Comparison of ENCODE assay signal across 23 cellular contexts in genomic region chr3:76065975-76066374, GRCh38.
A peak's percentile ranks its signal among the peaks of the same experiment; 100 is the strongest.
DNase-seq lines count a peak whose midpoint lies in the region; ATAC-seq, FAIRE-seq and TF ChIP-seq lines count a peak whose summit lies in the region.
"Had no signal": no experiment of that assay in that cellular context is flagged by ENCODE, and none has a peak within 500 bp of the region (broad histone marks: within the 10 kb centered on the region; RNA-seq: fewer than 3 reads in every experiment).

No MANE protein-coding gene starts in this region.

- in situ Hi-C loops in GM23248 (cut with MboI): no loop called here

- H3K4me2 ChIP-seq in GM23248 (ENCODE audit: unreplicated experiment): peak overlapping the region; percentile 41

- peaks cover 39% of the 10 kb centered on the region for H3K36me3 Mint-ChIP-seq in WTC11
- H3K36me3 Mint-ChIP-seq: activated naive CD4-positive, alpha-beta T cell treated with anti-CD3 and anti-CD28 coated beads, Interleukin-2, amount 50 U/mL, for 24 hours; brain; memory B cell; type B pancreatic cell had no signal

- H3K9me2 ChIP-seq in GM23248 (ENCODE audit: insufficient read depth): no peaks in the 10 kb centered on the region

- no peaks in the 10 kb centered on the region for H3K27me3 ChIP-seq in GM23248 (replicated peaks; ENCODE audit: insufficient read depth)

- no peaks in the 10 kb centered on the region for H3K27me3 Mint-ChIP-seq in WTC11 (ENCODE audit: low read depth)
- H3K27me3 Mint-ChIP-seq: activated naive CD4-positive, alpha-beta T cell treated with anti-CD3 and anti-CD28 coated beads, Interleukin-2, amount 50 U/mL, for 24 hours; memory B cell; stimulated activated naive CD8-positive, alpha-beta T cell treated with anti-CD3 and anti-CD28 coated beads, Interleukin-15, amount 100 ng/mL, for 72 hours; type B pancreatic cell had no signal

- CTCF ChIA-PET in WTC11 (lab: Charles Lee): no interaction called here

- no peak for TF ChIP-seq CTCF in WTC11 (IDR thresholded peaks at IDR 0.05)
- no peak for TF ChIP-seq CTCF in fibroblast of the aortic adventitia (IDR thresholded peaks at IDR 0.05; ENCODE audit: insufficient read depth, low read length)

- peaks cover 56% of the 10 kb centered on the region for H3K4me1 Mint-ChIP-seq in WTC11
- H3K4me1 Mint-ChIP-seq: activated naive CD4-positive, alpha-beta T cell treated with anti-CD3 and anti-CD28 coated beads, Interleukin-2, amount 50 U/mL, for 24 hours; memory B cell; stimulated activated naive CD8-positive, alpha-beta T cell treated with anti-CD3 and anti-CD28 coated beads, Interleukin-15, amount 100 ng/mL, for 72 hours had no signal

- no peaks in the 10 kb centered on the region for H4K20me1 ChIP-seq in GM23248 (ENCODE audit: insufficient read depth)

- no peak for ATAC-seq in WTC11
- ATAC-seq: stimulated activated naive CD8-positive, alpha-beta T cell treated with anti-CD3 and anti-CD28 coated beads, Interleukin-15, amount 100 ng/mL, for 72 hours had no signal

- no peaks in the 10 kb centered on the region for H3K9me3 ChIP-seq in GM23248 (ENCODE audit: low read depth)

- H3K27ac Mint-ChIP-seq in WTC11: peak overlapping the region; percentile 91; the same call in 1 of the 2 replicates
- H3K27ac Mint-ChIP-seq: activated naive CD4-positive, alpha-beta T cell treated with anti-CD3 and anti-CD28 coated beads, Interleukin-2, amount 50 U/mL, for 24 hours; brain; H9; memory B cell; stimulated activated naive CD8-positive, alpha-beta T cell treated with anti-CD3 and anti-CD28 coated beads, Interleukin-15, amount 100 ng/mL, for 72 hours; type B pancreatic cell had no signal

- H3K4me1 ChIP-seq in GM23248 (ENCODE audit: insufficient read depth): peaks cover 28% of the 10 kb centered on the region

- DNase-seq in GM23248 (peak; percentile 41), NCI-H1105 (lab: John Stamatoyannopoulos, UW) (peak; percentile 44), WTC11 (ENCODE audit: low spot score) (no peak), fibroblast of the aortic adventitia (ENCODE audit: low read depth) (peak; percentile 7), DMS153 (lab: John Stamatoyannopoulos, UW) (no peak), HTR-8/SVneo (ENCODE audit: insufficient read length, low spot score) (no peak)
- no peak for DNase-seq in activated effector memory CD4-positive, alpha-beta T cell treated with Interleukin-2 at 50 U/mL for 16 hours
- DNase-seq: activated CD8-positive, alpha-beta memory T cell treated with anti-CD3 and anti-CD28 coated beads for 24 hours; activated T-cell treated with anti-CD3 and anti-CD28 coated beads, Interleukin-2, amount 50 U/mL, for 48 hours; Calu3; cortex of kidney; H9; NCI-H1694; NCI-H446; occipital lobe; RPMI8226; stimulated activated CD4-positive, alpha-beta T cell treated with anti-CD3 and anti-CD28 coated beads, Interleukin-4, amount 100 ng/mL, for 4 hours; stimulated activated naive CD8-positive, alpha-beta T cell treated with anti-CD3 and anti-CD28 coated beads, Interleukin-15, amount 100 ng/mL, for 72 hours; SW 1271 had no signal

- no peak overlapping the region for H2AFZ ChIP-seq in GM23248

- H3K4me3 Mint-ChIP-seq in WTC11: no peak overlapping the region
- H3K4me3 Mint-ChIP-seq: activated naive CD4-positive, alpha-beta T cell treated with anti-CD3 and anti-CD28 coated beads, Interleukin-2, amount 50 U/mL, for 24 hours; brain; H9; memory B cell; stimulated activated naive CD8-positive, alpha-beta T cell treated with anti-CD3 and anti-CD28 coated beads, Interleukin-15, amount 100 ng/mL, for 72 hours; type B pancreatic cell had no signal

- FAIRE-seq in HTR-8/SVneo (lab: Jason Lieb, UNC): no peak

- H3K4me3 ChIP-seq in GM23248 (no peak overlapping the region), fibroblast of the aortic adventitia (ENCODE audit: low read depth, low read length) (no peak overlapping the region)

- no peaks in the 10 kb centered on the region for H3K36me3 ChIP-seq in GM23248 (ENCODE audit: low read depth)

- H3K9me3 Mint-ChIP-seq in WTC11: peaks cover 35% of the 10 kb centered on the region
- H3K9me3 Mint-ChIP-seq: activated naive CD4-positive, alpha-beta T cell treated with anti-CD3 and anti-CD28 coated beads, Interleukin-2, amount 50 U/mL, for 24 hours; type B pancreatic cell had no signal

- no peak overlapping the region for H3K27ac ChIP-seq in GM23248

- POLR2A ChIA-PET in WTC11 (lab: Charles Lee): no interaction called here

- no peaks in the 10 kb centered on the region for H3K79me2 ChIP-seq in GM23248 (ENCODE audit: insufficient read depth)

- H3F3A ChIP-seq in GM23248 (ENCODE audit: insufficient read depth): peaks cover 24% of the 10 kb centered on the region; the same call in 1 of the 2 replicates

- H3K9ac ChIP-seq in GM23248: no peak overlapping the region

TF ChIP-seq in WTC11, 78 proteins besides CTCF, POLR2A, EP300 and RAD21 (continues in another document):
- no peak for TF ChIP-seq SMAD4 (CRISPR knock-in tag; IDR thresholded peaks at IDR 0.05)
- no peak for TF ChIP-seq ZSCAN18 (CRISPR knock-in tag; IDR thresholded peaks at IDR 0.05)
- TF ChIP-seq TEAD4 (CRISPR knock-in tag; IDR thresholded peaks at IDR 0.05): no peak
- TF ChIP-seq, protein P1, sequence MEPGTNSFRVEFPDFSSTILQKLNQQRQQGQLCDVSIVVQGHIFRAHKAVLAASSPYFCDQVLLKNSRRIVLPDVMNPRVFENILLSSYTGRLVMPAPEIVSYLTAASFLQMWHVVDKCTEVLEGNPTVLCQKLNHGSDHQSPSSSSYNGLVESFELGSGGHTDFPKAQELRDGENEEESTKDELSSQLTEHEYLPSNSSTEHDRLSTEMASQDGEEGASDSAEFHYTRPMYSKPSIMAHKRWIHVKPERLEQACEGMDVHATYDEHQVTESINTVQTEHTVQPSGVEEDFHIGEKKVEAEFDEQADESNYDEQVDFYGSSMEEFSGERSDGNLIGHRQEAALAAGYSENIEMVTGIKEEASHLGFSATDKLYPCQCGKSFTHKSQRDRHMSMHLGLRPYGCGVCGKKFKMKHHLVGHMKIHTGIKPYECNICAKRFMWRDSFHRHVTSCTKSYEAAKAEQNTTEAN (CRISPR knock-in tag; IDR thresholded peaks at IDR 0.05): no peak
- no peak for TF ChIP-seq ATF6 (CRISPR knock-in tag; IDR thresholded peaks at IDR 0.05)
- TF ChIP-seq MXD4 (CRISPR knock-in tag; IDR thresholded peaks at IDR 0.05; ENCODE audit: borderline replicate concordance): no peak
- TF ChIP-seq CREM (CRISPR knock-in tag; IDR thresholded peaks at IDR 0.05): no peak
- TF ChIP-seq, protein P2, sequence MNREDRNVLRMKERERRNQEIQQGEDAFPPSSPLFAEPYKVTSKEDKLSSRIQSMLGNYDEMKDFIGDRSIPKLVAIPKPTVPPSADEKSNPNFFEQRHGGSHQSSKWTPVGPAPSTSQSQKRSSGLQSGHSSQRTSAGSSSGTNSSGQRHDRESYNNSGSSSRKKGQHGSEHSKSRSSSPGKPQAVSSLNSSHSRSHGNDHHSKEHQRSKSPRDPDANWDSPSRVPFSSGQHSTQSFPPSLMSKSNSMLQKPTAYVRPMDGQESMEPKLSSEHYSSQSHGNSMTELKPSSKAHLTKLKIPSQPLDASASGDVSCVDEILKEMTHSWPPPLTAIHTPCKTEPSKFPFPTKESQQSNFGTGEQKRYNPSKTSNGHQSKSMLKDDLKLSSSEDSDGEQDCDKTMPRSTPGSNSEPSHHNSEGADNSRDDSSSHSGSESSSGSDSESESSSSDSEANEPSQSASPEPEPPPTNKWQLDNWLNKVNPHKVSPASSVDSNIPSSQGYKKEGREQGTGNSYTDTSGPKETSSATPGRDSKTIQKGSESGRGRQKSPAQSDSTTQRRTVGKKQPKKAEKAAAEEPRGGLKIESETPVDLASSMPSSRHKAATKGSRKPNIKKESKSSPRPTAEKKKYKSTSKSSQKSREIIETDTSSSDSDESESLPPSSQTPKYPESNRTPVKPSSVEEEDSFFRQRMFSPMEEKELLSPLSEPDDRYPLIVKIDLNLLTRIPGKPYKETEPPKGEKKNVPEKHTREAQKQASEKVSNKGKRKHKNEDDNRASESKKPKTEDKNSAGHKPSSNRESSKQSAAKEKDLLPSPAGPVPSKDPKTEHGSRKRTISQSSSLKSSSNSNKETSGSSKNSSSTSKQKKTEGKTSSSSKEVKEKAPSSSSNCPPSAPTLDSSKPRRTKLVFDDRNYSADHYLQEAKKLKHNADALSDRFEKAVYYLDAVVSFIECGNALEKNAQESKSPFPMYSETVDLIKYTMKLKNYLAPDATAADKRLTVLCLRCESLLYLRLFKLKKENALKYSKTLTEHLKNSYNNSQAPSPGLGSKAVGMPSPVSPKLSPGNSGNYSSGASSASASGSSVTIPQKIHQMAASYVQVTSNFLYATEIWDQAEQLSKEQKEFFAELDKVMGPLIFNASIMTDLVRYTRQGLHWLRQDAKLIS (CRISPR knock-in tag; IDR thresholded peaks at IDR 0.05; ENCODE audit: borderline replicate concordance): no peak
- no peak for TF ChIP-seq ZNF263 (CRISPR knock-in tag; IDR thresholded peaks at IDR 0.05; ENCODE audit: low read depth)
- no peak for TF ChIP-seq JUN (CRISPR knock-in tag; IDR thresholded peaks at IDR 0.05)
- no peak for TF ChIP-seq GTF2I (CRISPR knock-in tag; conservative IDR thresholded peaks at IDR 0.05)

Comparison
In these comparisons a context has a peak if more than half of its experiments do, and no peak if none do; other contexts are left out.
1. DNase-seq: peak in GM23248 (single experiment), NCI-H1105 (single experiment) and fibroblast of the aortic adventitia (single experiment); none in WTC11 (single experiment), activated effector memory CD4-positive, alpha-beta T cell treated with Interleukin-2 at 50 U/mL for 16 hours (single experiment), DMS153 (single experiment) and HTR-8/SVneo (single experiment).